In genomic region chr4:40066651-40067050, GRCh38 we compare ENCODE assay signal across 20 cellular contexts. TPM values are rescaled to one million over a fixed set of nuclear protein-coding genes. Genes with fewer than 3 reads are reported as not detected.
DNase-seq lines count a peak whose midpoint lies in the region; ATAC-seq and TF ChIP-seq lines count a peak whose summit lies in the region.
"Had no signal": no experiment of that assay in that cellular context is flagged by ENCODE, and none has a peak within 500 bp of the region (broad histone marks: within the 10 kb centered on the region; RNA-seq: fewer than 3 reads in every experiment).

No MANE protein-coding gene starts in this region.

- DNase-seq in activated T-cell treated with anti-CD3 and anti-CD28 coated beads, Interleukin-2, amount 50 U/mL, for 24 hours: no peak
- no peak for DNase-seq in activated T-cell treated with anti-CD3 and anti-CD28 coated beads for 4 hours
- no peak for DNase-seq in CD8-positive, alpha-beta T cell
- DNase-seq in T-helper 17 cell: no peak
- no peak for DNase-seq in central memory CD8-positive, alpha-beta T cell (ENCODE audit: low spot score in 2 of 2)
- DNase-seq in OCI-M2 (lab: John Stamatoyannopoulos, UW; ENCODE audit: unreplicated experiment): no peak
- DNase-seq: C1 segment of cervical spinal cord; COR-L47; DMS153; EL; H9; NCI-H1105 treated with DMSO at 0.1 percent for 48 hours; NCI-H187; NCI-H345; NCI-H69; NK-92 treated with Interleukin-12 subunit alpha and Interleukin-12 subunit beta, amount 100 ng/mL, for 24 hours; OCI-M1 had no signal

- H3K4me1 Mint-ChIP-seq in activated T-cell treated with anti-CD3 and anti-CD28 coated beads, Interleukin-2, amount 50 U/mL, for 24 hours (ENCODE audit: low read depth): peaks cover 57% of the 10 kb centered on the region
- peaks cover 52% of the 10 kb centered on the region for H3K4me1 Mint-ChIP-seq in CD8-positive, alpha-beta T cell (ENCODE audit: low read depth)
- peaks cover 42% of the 10 kb centered on the region for H3K4me1 Mint-ChIP-seq in T-helper 17 cell
- H3K4me1 Mint-ChIP-seq in central memory CD8-positive, alpha-beta T cell: peaks cover 46% of the 10 kb centered on the region

- peak overlapping the region; percentile 63 for H3K27ac Mint-ChIP-seq in activated T-cell treated with anti-CD3 and anti-CD28 coated beads, Interleukin-2, amount 50 U/mL, for 24 hours
- peak overlapping the region; percentile 70 for H3K27ac Mint-ChIP-seq in CD8-positive, alpha-beta T cell
- H3K27ac Mint-ChIP-seq in T-helper 17 cell: peak overlapping the region; percentile 87
- peak overlapping the region; percentile 46 for H3K27ac Mint-ChIP-seq in central memory CD8-positive, alpha-beta T cell (ENCODE audit: low read depth)

- peaks cover 43% of the 10 kb centered on the region for H3K36me3 Mint-ChIP-seq in activated T-cell treated with anti-CD3 and anti-CD28 coated beads, Interleukin-2, amount 50 U/mL, for 24 hours (ENCODE audit: low read depth)
- H3K36me3 Mint-ChIP-seq in CD8-positive, alpha-beta T cell: peaks cover 24% of the 10 kb centered on the region
- peaks cover 10% of the 10 kb centered on the region for H3K36me3 Mint-ChIP-seq in T-helper 17 cell (ENCODE audit: low read depth)
- peaks cover 20% of the 10 kb centered on the region for H3K36me3 Mint-ChIP-seq in central memory CD8-positive, alpha-beta T cell (ENCODE audit: insufficient read depth)

- H3K27me3 Mint-ChIP-seq in activated T-cell treated with anti-CD3 and anti-CD28 coated beads, Interleukin-2, amount 50 U/mL, for 24 hours: no peaks in the 10 kb centered on the region
- no peaks in the 10 kb centered on the region for H3K27me3 Mint-ChIP-seq in CD8-positive, alpha-beta T cell (ENCODE audit: low read depth)
- no peaks in the 10 kb centered on the region for H3K27me3 Mint-ChIP-seq in T-helper 17 cell
- H3K27me3 Mint-ChIP-seq in central memory CD8-positive, alpha-beta T cell: no peaks in the 10 kb centered on the region

- no peak overlapping the region for H3K4me3 Mint-ChIP-seq in activated T-cell treated with anti-CD3 and anti-CD28 coated beads, Interleukin-2, amount 50 U/mL, for 24 hours
- H3K4me3 Mint-ChIP-seq in CD8-positive, alpha-beta T cell: no peak overlapping the region
- peak overlapping the region; percentile 41 for H3K4me3 Mint-ChIP-seq in T-helper 17 cell
- no peak overlapping the region for H3K4me3 Mint-ChIP-seq in central memory CD8-positive, alpha-beta T cell
- H3K4me3 Mint-ChIP-seq: H9 had no signal

- TF ChIP-seq CTCF in CD8-positive, alpha-beta T cell (IDR thresholded peaks at IDR 0.05): no peak

- POLR2A ChIA-PET in CD8-positive, alpha-beta T cell (lab: Charles Lee): interaction anchor here (0.8 kb wide), 1 partner anchor 9 kb away, joined by 3 read pairs; no protein-coding TSS in a partner anchor

- no peaks in the 10 kb centered on the region for H3K27me3 ChIP-seq in CD8-positive, alpha-beta T cell (ENCODE audit: insufficient read depth, low read length)

- H3K9me3 ChIP-seq in CD8-positive, alpha-beta T cell (ENCODE audit: low read length): no peaks in the 10 kb centered on the region
- no peaks in the 10 kb centered on the region for H3K9me3 ChIP-seq in T-helper 17 cell (ENCODE audit: control insufficient read depth, low read length, poor library complexity, severe bottlenecking)

- intact Hi-C loops in CD8-positive, alpha-beta T cell (cut with DNase I, micrococcal nuclease): no loop called here

- no peak overlapping the region for H3K27ac ChIP-seq in CD8-positive, alpha-beta T cell (ENCODE audit: low read depth, low read length)
- H3K27ac ChIP-seq: HL-60, RWPE1 had no signal

- H3K4me1 ChIP-seq in CD8-positive, alpha-beta T cell (ENCODE audit: insufficient read depth, low read length): peaks cover 18% of the 10 kb centered on the region

- no peak overlapping the region for H3K4me3 ChIP-seq in CD8-positive, alpha-beta T cell (ENCODE audit: low read depth, low read length)

- peaks cover 4% of the 10 kb centered on the region for H3K36me3 ChIP-seq in CD8-positive, alpha-beta T cell (ENCODE audit: insufficient read depth, low read length)

- no peaks in the 10 kb centered on the region for H3K9me3 Mint-ChIP-seq in activated T-cell treated with anti-CD3 and anti-CD28 coated beads, Interleukin-2, amount 50 U/mL, for 24 hours
- no peaks in the 10 kb centered on the region for H3K9me3 Mint-ChIP-seq in CD8-positive, alpha-beta T cell
- no peaks in the 10 kb centered on the region for H3K9me3 Mint-ChIP-seq in central memory CD8-positive, alpha-beta T cell
- H3K9me3 Mint-ChIP-seq: H9 had no signal

- CTCF ChIA-PET in CD8-positive, alpha-beta T cell (lab: Charles Lee): no interaction called here

- ATAC-seq in CD8-positive, alpha-beta T cell: no peak
- ATAC-seq in T-helper 17 cell: no peak
- ATAC-seq in central memory CD8-positive, alpha-beta T cell (replicated peaks; ENCODE audit: extremely low read depth, poor library complexity, severe bottlenecking): no peak
- ATAC-seq in HG03432 (IDR thresholded peaks at IDR 0.05; ENCODE audit: unreplicated experiment): no peak

RNA-seq across cellular contexts. Expression of gene N4BP2, which starts 10.0 kb away (rescaled TPM):
- total RNA-seq in CD8-positive, alpha-beta T cell: 10 to 100 TPM; 19.5 to 20.4 TPM
- total RNA-seq in T-helper 17 cell: 10 to 100 TPM; 16.6 to 22.4 TPM
